Comparison of ENCODE assay signal across 1 cellular context in the genomic region with DNA sequence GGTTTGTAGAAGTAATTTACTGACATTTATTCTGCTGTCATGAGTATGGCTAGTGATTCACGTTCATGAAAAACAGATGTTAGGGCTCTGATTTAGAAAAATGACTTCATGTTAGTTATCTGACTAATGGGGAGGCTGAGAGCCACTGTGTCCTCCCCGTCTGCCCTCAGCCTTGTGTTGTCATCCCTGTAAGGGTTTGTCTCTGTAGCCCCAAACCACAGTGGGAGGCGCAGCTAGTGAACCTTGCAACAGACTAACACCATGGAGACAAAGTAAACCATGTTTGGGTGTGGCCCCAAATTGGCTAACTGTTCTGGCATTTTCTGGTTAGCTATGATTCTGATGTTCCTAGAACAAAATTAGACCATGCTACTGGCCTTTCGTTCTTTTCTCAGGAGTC.
TF ChIP-seq lines count a peak whose summit lies in the region.

No MANE protein-coding gene starts in this region.

TF ChIP-seq in IMR-90, 13 proteins besides CTCF, POLR2A, EP300 and RAD21 (continued from another document):
- no peak for TF ChIP-seq ELK1 (IDR thresholded peaks at IDR 0.05; ENCODE audit: borderline replicate concordance, low read depth, low read length)
